In the genomic region with DNA sequence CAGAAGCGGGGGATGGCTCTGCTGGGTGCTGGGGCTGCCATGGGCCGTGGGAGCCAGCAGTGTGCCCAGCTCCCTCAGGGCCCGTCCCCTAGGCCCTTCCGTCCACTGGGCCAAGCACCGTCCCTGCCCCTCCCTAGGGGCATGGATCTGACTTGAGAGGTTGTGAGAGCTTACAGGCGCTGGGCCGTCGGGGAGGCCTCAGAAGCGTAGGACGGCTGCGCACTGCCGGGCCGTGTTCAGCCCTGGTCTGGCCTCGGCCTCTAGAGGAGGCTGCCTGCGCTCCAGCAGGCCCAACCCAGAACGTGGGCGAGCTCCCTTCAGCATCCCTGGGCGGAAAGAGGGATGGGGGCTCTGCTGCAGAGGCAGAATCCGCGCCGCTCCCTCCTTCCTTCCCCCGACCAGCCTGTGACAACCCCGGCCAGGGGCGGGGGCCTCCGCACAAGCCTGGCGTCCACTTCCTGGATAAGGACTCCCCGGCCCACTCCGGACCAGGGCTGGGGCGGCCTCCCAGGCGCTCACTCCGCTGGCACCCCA, we compare ENCODE assay signal across 8 cellular contexts. TPM values are rescaled to one million over a fixed set of nuclear protein-coding genes. Genes with fewer than 3 reads are reported as not detected.
A peak's percentile ranks its signal among the peaks of the same experiment; 100 is the strongest.
DNase-seq lines count a peak whose midpoint lies in the region; ATAC-seq and TF ChIP-seq lines count a peak whose summit lies in the region.

No MANE protein-coding gene starts in this region.

- H3K27me3 Mint-ChIP-seq in activated B cell treated with CpG ODN at 0.5 μM for 24 hours (peaks cover 10% of the 10 kb centered on the region), endothelial cell (ENCODE audit: unreplicated experiment) (peaks cover 8% of the 10 kb centered on the region)

- peak overlapping the region; percentile 72 for H3K27ac ChIP-seq in HL-60 (replicated peaks)
- H3K27ac ChIP-seq in tibial nerve, result peak overlapping the region; percentile 91 to 99 (median 96)

- in situ Hi-C loops in Caki2 (cut with HindIII; ENCODE audit: low pct_unique_long_range_greater_than_20kb, low sequenced_read_pairs), result no loop called here

- peak overlapping the region; percentile 64 for H3K4me3 ChIP-seq in HL-60 (replicated peaks; ENCODE audit: insufficient read depth, low read length)
- H3K4me3 ChIP-seq in mucosa of descending colon, result peak overlapping the region; percentile 72
- H3K4me3 ChIP-seq in tibial nerve, result peak overlapping the region; percentile 69 to 87 (median 79)

- H3K9me3 ChIP-seq in mucosa of descending colon, result no peaks in the 10 kb centered on the region
- no peaks in the 10 kb centered on the region for H3K9me3 ChIP-seq in tibial nerve

- 4 to 13% methylated on average over 9 to 13 of the region's 31 CpGs for WGBS in tibial nerve, 2 donors

- H3K36me3 Mint-ChIP-seq in activated B cell treated with CpG ODN at 0.5 μM for 24 hours (ENCODE audit: low read depth) (peaks cover 16% of the 10 kb centered on the region), endothelial cell (ENCODE audit: low read depth, unreplicated experiment) (peaks cover 4% of the 10 kb centered on the region)

- POLR2A ChIA-PET in activated B cell treated with CpG ODN at 0.5 μM for 24 hours (lab: Charles Lee), result interaction anchor here (0.7 to 2.6 kb wide), 8 partner anchors 12 to 275 kb away, joined by 3 to 16 read pairs (median 4); partner anchors contain the start of genes AXIN1, NPRL3, POLR3K and SNRNP25

- CTCF ChIA-PET in activated B cell treated with CpG ODN at 0.5 μM for 24 hours (lab: Charles Lee), result interaction anchor here (1.4 to 3.2 kb wide), 2 partner anchors 11 to 19 kb away, joined by 12 to 19 read pairs; no protein-coding TSS in a partner anchor

- no peaks in the 10 kb centered on the region for H3K9me3 Mint-ChIP-seq in activated B cell treated with CpG ODN at 0.5 μM for 24 hours
- H3K9me3 Mint-ChIP-seq in endothelial cell (ENCODE audit: unreplicated experiment), result no peaks in the 10 kb centered on the region

- H3K4me3 Mint-ChIP-seq in activated B cell treated with CpG ODN at 0.5 μM for 24 hours (peak overlapping the region; percentile 78), endothelial cell (ENCODE audit: unreplicated experiment) (peak overlapping the region; percentile 71)

- H3K27me3 ChIP-seq in HL-60 (ENCODE audit: insufficient read depth, poor library complexity, severe bottlenecking), result peaks cover 8% of the 10 kb centered on the region
- no peaks in the 10 kb centered on the region for H3K27me3 ChIP-seq in tibial nerve

- DNase-seq in Caki2 (ENCODE audit: low read depth) (peak; percentile 75), HL-60 (ENCODE audit: low read depth in 1 of 2, low spot score in 1 of 2) (peak in 1 of 2 experiments; percentile 32), activated B cell treated with CpG ODN at 0.5 μM for 24 hours (peak; percentile 51), endothelial cell (ENCODE audit: low spot score) (peak; percentile 61), mucosa of descending colon (peak; percentile 57 to 81 (median 74)), tibial nerve (ENCODE audit: low spot score in 2 of 2) (no peak)

- H3K4me1 ChIP-seq in mucosa of descending colon (ENCODE audit: low read depth) (peaks cover 34% of the 10 kb centered on the region), tibial nerve (peaks cover 0 to 80% (median 61%) of the 10 kb centered on the region in 4 donors)

- TF ChIP-seq CTCF in HL-60 (IDR thresholded peaks at IDR 0.05; ENCODE audit: insufficient read depth, low read length) (no peak), activated B cell treated with CpG ODN at 0.5 μM for 24 hours (IDR thresholded peaks at IDR 0.05) (no peak), endothelial cell (IDR thresholded peaks at IDR 0.05; ENCODE audit: unreplicated experiment) (no peak), mucosa of descending colon (IDR thresholded peaks at IDR 0.05) (no peak), tibial nerve (IDR thresholded peaks at IDR 0.05) (no peak)

- peak; percentile 28 for ATAC-seq in GM19372 (IDR thresholded peaks at IDR 0.05; ENCODE audit: low read depth, unreplicated experiment)
- peak; percentile 42 for ATAC-seq in activated B cell treated with CpG ODN at 0.5 μM for 24 hours (ENCODE audit: low read depth)
- peak; percentile 56 for ATAC-seq in mucosa of descending colon
- ATAC-seq in HG03378 (IDR thresholded peaks at IDR 0.05; ENCODE audit: unreplicated experiment), result no peak

- intact Hi-C loops in activated B cell treated with CpG ODN at 0.5 μM for 24 hours (cut with micrococcal nuclease) (loop anchor here (1.0 kb wide), 2 partner anchors 12 to 24 kb away; partner anchors contain the start of genes POLR3K and SNRNP25), mucosa of descending colon (cut with DNase I, micrococcal nuclease) (no loop called here)

- no peak for TF ChIP-seq POLR2A in tibial nerve (IDR thresholded peaks at IDR 0.05)

- H3K4me1 Mint-ChIP-seq in activated B cell treated with CpG ODN at 0.5 μM for 24 hours (peaks cover 36% of the 10 kb centered on the region), endothelial cell (ENCODE audit: unreplicated experiment) (peaks cover 20% of the 10 kb centered on the region)

- TF ChIP-seq EP300 in tibial nerve (IDR thresholded peaks at IDR 0.05), result no peak

- no peaks in the 10 kb centered on the region for H3K36me3 ChIP-seq in mucosa of descending colon (ENCODE audit: low read depth)
- H3K36me3 ChIP-seq in tibial nerve, result peaks cover 0 to 19% (median 0%) of the 10 kb centered on the region in 3 donors

- H3K27ac Mint-ChIP-seq in activated B cell treated with CpG ODN at 0.5 μM for 24 hours (peak overlapping the region; percentile 56), endothelial cell (ENCODE audit: unreplicated experiment) (no peak overlapping the region)

RNA-seq across cellular contexts. Expression of gene MPG, which starts 0.7 kb away (rescaled TPM):
- 387 and 416 TPM in 2 replicates for total RNA-seq in Caki2 (2014; rRNA removed; shearing (Covaris generic); ENCODE audit: low replicate concordance)
- total RNA-seq in activated B cell treated with CpG ODN at 0.5 μM for 24 hours (51.7 and 53.6 TPM in 2 replicates), endothelial cell (ENCODE audit: unreplicated experiment) (38.6 TPM), mucosa of descending colon (10 to 100 TPM; 25.0 to 30.3 (median 29.9) TPM), tibial nerve (100 to 1,000 TPM in 2 of 4 donors, 10 to 100 TPM in 2; 74.3 to 190 (median 115) TPM)

RNA-seq across cellular contexts. Expression of gene RHBDF1, which starts 4.9 kb away (rescaled TPM):
- total RNA-seq in Caki2 (2014; rRNA removed; shearing (Covaris generic); ENCODE audit: low replicate concordance), result 11.8 and 19.5 TPM in 2 replicates
- total RNA-seq in activated B cell treated with CpG ODN at 0.5 μM for 24 hours, result 0.67 and 1.3 TPM in 2 replicates
- 60.7 TPM for total RNA-seq in endothelial cell (ENCODE audit: unreplicated experiment)
- 10 to 100 TPM; 27.2 to 39.2 (median 36.9) TPM for total RNA-seq in mucosa of descending colon
- 100 to 1,000 TPM in 3 of 4 donors, 10 to 100 TPM in 1; 92.7 to 157 (median 137) TPM for total RNA-seq in tibial nerve

RNA-seq across cellular contexts. Expression of gene SNRNP25, which starts 23.7 kb away (rescaled TPM):
- total RNA-seq in Caki2 (2014; rRNA removed; shearing (Covaris generic); ENCODE audit: low replicate concordance), result 63.4 and 83.6 TPM in 2 replicates
- total RNA-seq in activated B cell treated with CpG ODN at 0.5 μM for 24 hours (34.9 and 36.6 TPM in 2 replicates), endothelial cell (ENCODE audit: unreplicated experiment) (30.6 TPM), mucosa of descending colon (10 to 100 TPM; 18.8 to 24.9 (median 20.6) TPM), tibial nerve (10 to 100 TPM in 3 of 4 donors, 1 to 10 TPM in 1; 9.3 to 21.6 (median 15.7) TPM)

RNA-seq across cellular contexts. Expression of gene POLR3K, which starts 23.9 kb away (rescaled TPM):
- 32.3 and 39.8 TPM in 2 replicates for total RNA-seq in Caki2 (2014; rRNA removed; shearing (Covaris generic); ENCODE audit: low replicate concordance)
- 26.5 and 30.6 TPM in 2 replicates for total RNA-seq in activated B cell treated with CpG ODN at 0.5 μM for 24 hours
- 11.9 TPM for total RNA-seq in endothelial cell (ENCODE audit: unreplicated experiment)
- total RNA-seq in mucosa of descending colon, result 10 to 100 TPM; 10.0 to 13.0 (median 12.6) TPM
- 1 to 10 TPM in 3 of 4 donors, under 1 TPM in 1; 0.66 to 8.6 (median 3.1) TPM for total RNA-seq in tibial nerve

Comparison
In these comparisons a context has a peak if more than half of its experiments do, and no peak if none do; other contexts are left out.
1. DNase-seq: peak in Caki2 (single experiment), activated B cell treated with CpG ODN at 0.5 μM for 24 hours (single experiment), endothelial cell (single experiment) and mucosa of descending colon (3 of 3); none in tibial nerve (0 of 2).
2. Peak in every context shown above with its lines, with median percentiles within 50 percentile points of each other: H3K4me3 ChIP-seq.